In the genomic region with DNA sequence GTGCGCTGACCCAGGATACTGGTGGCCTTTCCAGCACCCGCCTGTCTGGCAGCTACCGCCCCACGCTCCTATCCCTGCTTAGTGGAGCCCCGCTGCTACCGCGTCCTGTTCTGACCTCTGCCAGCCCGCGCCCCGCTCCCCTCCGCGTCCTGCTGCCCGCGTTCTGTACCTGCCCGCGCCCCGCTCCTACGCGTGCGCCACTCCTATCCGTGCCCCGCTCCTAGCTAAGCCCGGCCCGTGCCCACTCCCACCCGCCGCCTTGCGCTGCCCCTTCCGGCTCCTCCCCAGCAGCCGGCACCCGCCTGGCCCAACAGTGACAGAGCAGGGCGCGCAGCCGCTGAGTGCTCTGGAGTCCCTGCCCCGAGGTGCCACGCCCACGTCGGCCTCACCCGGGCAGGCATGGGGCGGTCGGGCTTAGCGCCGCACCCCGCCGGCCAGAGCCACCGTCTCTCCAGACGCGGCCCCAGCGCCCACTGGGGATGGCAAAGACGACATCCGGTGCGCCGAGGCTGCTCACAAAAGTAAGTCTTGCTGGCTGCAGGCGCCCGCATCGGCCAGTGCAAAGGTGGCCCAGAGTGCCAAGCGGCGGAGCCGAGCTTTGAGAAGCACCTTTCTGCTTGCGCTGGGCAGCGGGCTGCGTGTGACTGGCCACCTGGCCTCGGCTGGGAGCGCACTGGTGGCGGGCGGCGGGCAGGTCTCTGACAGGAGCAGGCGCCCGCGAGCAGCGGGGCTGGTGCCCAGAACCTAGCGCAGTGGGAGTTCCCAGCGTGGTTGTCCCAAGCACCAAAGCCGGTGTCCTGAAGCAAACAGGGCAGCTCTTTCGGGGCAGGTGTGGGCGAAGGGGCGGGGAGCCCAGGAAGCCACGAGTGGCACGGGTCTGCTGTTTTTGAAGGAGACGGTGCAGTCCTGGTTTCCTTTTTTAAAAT, we compare ENCODE assay signal across 9 cellular contexts. TPM values are rescaled to one million over a fixed set of nuclear protein-coding genes. Genes with fewer than 3 reads are reported as not detected.
DNase-seq lines count a peak whose midpoint lies in the region; ATAC-seq and TF ChIP-seq lines count a peak whose summit lies in the region.
"Not testable (repeated sequence)": the region's sequence is repeated elsewhere in the genome, so short reads cannot be mapped to it uniquely, and the experiment has no call there.
"Had no signal": no experiment of that assay in that cellular context is flagged by ENCODE, and none has a peak within 500 bp of the region (broad histone marks: within the 10 kb centered on the region; RNA-seq: fewer than 3 reads in every experiment).

No MANE protein-coding gene starts in this region.

- TF ChIP-seq POLR2A in right lobe of liver (IDR thresholded peaks at IDR 0.05): not testable (repeated sequence)

- peak overlapping the region; percentile 27; the same call in 1 of the 2 replicates for H3K27ac ChIP-seq in VCaP
- H3K27ac ChIP-seq in right lobe of liver: peak overlapping the region in 1 of 3 donors; percentile 31

- H3K27me3 ChIP-seq in right lobe of liver: not testable (repeated sequence)

- H3K4me3 ChIP-seq in astrocyte of the cerebellum (ENCODE audit: low read depth, low read length) (peak overlapping the region; percentile 40), fibroblast of mammary gland (ENCODE audit: control insufficient read depth, low read depth, low read length) (peak overlapping the region; percentile 17), right lobe of liver (peak overlapping the region; percentile 14 to 51 (median 48)), skeletal muscle cell (ENCODE audit: low read depth, low read length) (peak overlapping the region; percentile 47)

- not testable (repeated sequence) for H3K9me3 ChIP-seq in right lobe of liver

- in situ Hi-C loops in ACHN (cut with HindIII; ENCODE audit: low pct_ligation_motif_present, low pct_unique_long_range_greater_than_20kb, low sequenced_read_pairs); GM13976 (cut with MboI; ENCODE audit: low sequenced_read_pairs, unreplicated experiment); astrocyte of the cerebellum (cut with HindIII; ENCODE audit: low sequenced_read_pairs): not testable (repeated sequence)

- 7% methylated on average over 17 of the region's 79 CpGs for WGBS in right lobe of liver (ENCODE audit: insufficient coverage, low coverage, low lambda C conversion rate, missing lambda C conversion rate)

- intact Hi-C loops in right lobe of liver (cut with DNase I): not testable (repeated sequence)

- peak; percentile 89 to 95 (median 92) for ATAC-seq in right lobe of liver

- DNase-seq in ACHN: peak; percentile 39
- DNase-seq in GM13976 (ENCODE audit: low spot score): peak; percentile 1
- peak; percentile 33 to 35 for DNase-seq in NCI-H2081 (lab: John Stamatoyannopoulos, UW)
- DNase-seq in astrocyte of the cerebellum (ENCODE audit: low read depth); fibroblast of mammary gland (ENCODE audit: low read depth); skeletal muscle cell (ENCODE audit: low read depth): not testable (repeated sequence)
- peak; percentile 66 to 88 (median 82) for DNase-seq in right lobe of liver

- TF ChIP-seq CTCF in GM13976 (IDR thresholded peaks at IDR 0.05; ENCODE audit: borderline replicate concordance, control extremely low read depth, extremely low read depth, insufficient read depth, missing control alignments); VCaP (conservative IDR thresholded peaks at IDR 0.05); astrocyte of the cerebellum (IDR thresholded peaks at IDR 0.05; ENCODE audit: low read depth, low read length, missing control alignments); fibroblast of mammary gland (conservative IDR thresholded peaks at IDR 0.05; ENCODE audit: control insufficient read depth, insufficient read depth, low read depth, low read length); right lobe of liver (IDR thresholded peaks at IDR 0.05): not testable (repeated sequence)

- not testable (repeated sequence) for H3K36me3 ChIP-seq in right lobe of liver

- H3K4me1 ChIP-seq in right lobe of liver: not testable (repeated sequence)

RNA-seq across cellular contexts. Expression of a gene that starts 56.5 kb away (rescaled TPM):
- total RNA-seq in right lobe of liver: not detected
- total RNA-seq: urinary bladder had no signal
